Comparison of ENCODE assay signal across 38 cellular contexts in genomic region chr17:4572131-4572530, GRCh38. TPM values are rescaled to one million over a fixed set of nuclear protein-coding genes. Genes with fewer than 3 reads are reported as not detected.
"Had no signal": no experiment of that assay in that cellular context is flagged by ENCODE, and none has a peak within 500 bp of the region (broad histone marks: within the 10 kb centered on the region; RNA-seq: fewer than 3 reads in every experiment).

No MANE protein-coding gene starts in this region.

- H3K4me1 ChIP-seq: adrenal gland, body of pancreas, breast epithelium had no signal

- H3K27me3 ChIP-seq: adrenal gland, body of pancreas, brain microvascular endothelial cell, breast epithelium had no signal

- H3K36me3 ChIP-seq: adrenal gland, brain microvascular endothelial cell, breast epithelium had no signal

- H3K9me3 ChIP-seq: adrenal gland, body of pancreas, breast epithelium had no signal

- FAIRE-seq: astrocyte, TTC549 had no signal

- ATAC-seq: activated CD8-positive, alpha-beta T cell treated with anti-CD3 and anti-CD28 coated beads for 36 hours; activated T-cell treated with anti-CD3 and anti-CD28 coated beads, Interleukin-2, amount 50 U/mL, for 4 hours; activated T-helper 17 cell treated with anti-CD3 and anti-CD28 coated beads, Interleukin-2, amount 50 U/mL, for 72 hours; body of pancreas; T-cell; T-helper 17 cell had no signal

- H3K27ac ChIP-seq: adrenal gland, body of pancreas, brain microvascular endothelial cell, breast epithelium, VCaP had no signal

- DNase-seq: activated B cell treated with CpG ODN at 0.5 μM for 24 hours; activated CD4-positive, alpha-beta memory T cell treated with anti-CD3 and anti-CD28 coated beads for 36 hours; activated CD4-positive, alpha-beta T cell treated with anti-CD3 and anti-CD28 coated beads for 4 hours; activated CD4-positive, alpha-beta T cell treated with anti-CD3 and anti-CD28 coated beads, Interleukin-2, amount 10 ng/mL, durations not matched to agents 24 days and 14 days; activated CD4-positive, alpha-beta T cell treated with anti-CD3 and anti-CD28 coated beads, Interleukin-2, amount 50 U/mL, for 1 hour; activated CD4-positive, alpha-beta T cell treated with anti-CD3 and anti-CD28 coated beads, Interleukin-2, amount 50 U/mL, for 4 hours; activated CD4-positive, CD25-positive, alpha-beta regulatory T cell treated with anti-CD3 and anti-CD28 coated beads, Interleukin-2, amount 50 U/mL, for 72 hours; activated CD8-positive, alpha-beta memory T cell treated with anti-CD3 and anti-CD28 coated beads, Interleukin-2, amount 50 U/mL, for 4 hours; activated CD8-positive, alpha-beta T cell treated with anti-CD3 and anti-CD28 coated beads for 36 hours; activated effector memory CD4-positive, alpha-beta T cell treated with anti-CD3 and anti-CD28 coated beads, Interleukin-2, amount 50 U/mL, for 16 hours; activated gamma-delta T cell treated with Interleukin-2 at 50 U/mL for 16 hours; activated naive CD4-positive, alpha-beta T cell; activated naive CD4-positive, alpha-beta T cell treated with anti-CD3 and anti-CD28 coated beads for 36 hours; activated naive CD4-positive, alpha-beta T cell treated with anti-CD3 and anti-CD28 coated beads, Interleukin-2, amount 50 U/mL, for 16 hours; activated naive CD8-positive, alpha-beta T cell treated with anti-CD3 and anti-CD28 coated beads for 36 hours; activated T-cell treated with anti-CD3 and anti-CD28 coated beads for 4 hours; activated T-cell treated with anti-CD3 and anti-CD28 coated beads, Interleukin-2, amount 50 U/mL, for 1 hour; activated T-cell treated with anti-CD3 and anti-CD28 coated beads, Interleukin-2, amount 50 U/mL, for 4 hours; activated T-cell treated with anti-CD3 and anti-CD28 coated beads, Interleukin-2, amount 50 U/mL, for 72 hours; adrenal gland; amniotic stem cell; aorta; body of pancreas; brain microvascular endothelial cell; central memory CD4-positive, alpha-beta T cell; T-cell; T-helper 17 cell had no signal

- H3K4me3 ChIP-seq: adrenal gland, body of pancreas, breast epithelium had no signal

RNA-seq across cellular contexts. Expression of gene GGT6, which starts 11.8 kb away (rescaled TPM):
- total RNA-seq: activated B cell treated with CpG ODN at 0.5 μM for 24 hours; activated CD4-positive, alpha-beta memory T cell treated with anti-CD3 and anti-CD28 coated beads for 36 hours; activated CD4-positive, alpha-beta T cell treated with anti-CD3 and anti-CD28 coated beads, Interleukin-2, amount 10 ng/mL, durations not matched to agents 24 days and 14 days; activated CD8-positive, alpha-beta memory T cell treated with anti-CD3 and anti-CD28 coated beads for 36 hours; activated CD8-positive, alpha-beta T cell treated with anti-CD3 and anti-CD28 coated beads for 36 hours; activated naive CD4-positive, alpha-beta T cell treated with anti-CD3 and anti-CD28 coated beads for 36 hours; activated naive CD4-positive, alpha-beta T cell treated with anti-CD3 and anti-CD28 coated beads, Interleukin-2, amount 50 U/mL, for 72 hours; activated naive CD8-positive, alpha-beta T cell treated with anti-CD3 and anti-CD28 coated beads for 36 hours; activated T-cell treated with anti-CD3 and anti-CD28 coated beads, Interleukin-2, amount 50 U/mL, for 4 hours; activated T-cell treated with anti-CD3 and anti-CD28 coated beads, Interleukin-2, amount 50 U/mL, for 72 hours; activated T-helper 1 cell treated with anti-CD3 and anti-CD28 coated beads, Interleukin-12 subunit alpha, Interleukin-12 subunit beta, Interleukin-2, Interleukin-4 antibody, amounts not matched to agents 30 ng/mL and 10 ng/mL and 1 ng/mL, durations not matched to agents 14 hours and 24 hours and 36 hours; activated T-helper 17 cell treated with anti-CD3 and anti-CD28 coated beads, Interleukin-2, amount 50 U/mL, for 72 hours; aorta; astrocyte; cardiac septum; T-cell; T-helper 1 cell treated with Interleukin-12 subunit alpha and Interleukin-12 subunit beta and Interleukin-4 antibody, amounts not matched to agents 30 ng/mL and 1 ng/mL, for 36 hours; T-helper 17 cell; T-helper 2 cell treated with Interferon-gamma antibody and Interleukin-4, amounts not matched to agents 100 ng/mL and 5 ng/mL, for 36 hours had no signal

RNA-seq across cellular contexts. Expression of gene SMTNL2, which starts 12.2 kb away (rescaled TPM):
- total RNA-seq: activated B cell treated with CpG ODN at 0.5 μM for 24 hours; activated CD4-positive, alpha-beta memory T cell treated with anti-CD3 and anti-CD28 coated beads for 36 hours; activated CD4-positive, alpha-beta T cell treated with anti-CD3 and anti-CD28 coated beads, Interleukin-2, amount 10 ng/mL, durations not matched to agents 24 days and 14 days; activated CD8-positive, alpha-beta memory T cell treated with anti-CD3 and anti-CD28 coated beads for 36 hours; activated CD8-positive, alpha-beta T cell treated with anti-CD3 and anti-CD28 coated beads for 36 hours; activated naive CD4-positive, alpha-beta T cell treated with anti-CD3 and anti-CD28 coated beads for 36 hours; activated naive CD4-positive, alpha-beta T cell treated with anti-CD3 and anti-CD28 coated beads, Interleukin-2, amount 50 U/mL, for 72 hours; activated naive CD8-positive, alpha-beta T cell treated with anti-CD3 and anti-CD28 coated beads for 36 hours; activated T-cell treated with anti-CD3 and anti-CD28 coated beads, Interleukin-2, amount 50 U/mL, for 4 hours; activated T-cell treated with anti-CD3 and anti-CD28 coated beads, Interleukin-2, amount 50 U/mL, for 72 hours; activated T-helper 1 cell treated with anti-CD3 and anti-CD28 coated beads, Interleukin-12 subunit alpha, Interleukin-12 subunit beta, Interleukin-2, Interleukin-4 antibody, amounts not matched to agents 30 ng/mL and 10 ng/mL and 1 ng/mL, durations not matched to agents 14 hours and 24 hours and 36 hours; activated T-helper 17 cell treated with anti-CD3 and anti-CD28 coated beads, Interleukin-2, amount 50 U/mL, for 72 hours; T-cell; T-helper 1 cell treated with Interleukin-12 subunit alpha and Interleukin-12 subunit beta and Interleukin-4 antibody, amounts not matched to agents 30 ng/mL and 1 ng/mL, for 36 hours; T-helper 17 cell; T-helper 2 cell treated with Interferon-gamma antibody and Interleukin-4, amounts not matched to agents 100 ng/mL and 5 ng/mL, for 36 hours had no signal
- polyA plus RNA-seq: aorta had no signal
